27 cellular contexts compared by ENCODE assay signal in genomic region chr18:49151482-49151881, GRCh38.
"Had no signal": no experiment of that assay in that cellular context is flagged by ENCODE, and none has a peak within 500 bp of the region (broad histone marks: within the 10 kb centered on the region; RNA-seq: fewer than 3 reads in every experiment).

No MANE protein-coding gene starts in this region.

- H3K4me1 ChIP-seq: adrenal gland, body of pancreas, colonic mucosa, heart right ventricle, prostate gland, testis, transverse colon had no signal

- H3K27me3 ChIP-seq: adrenal gland, body of pancreas, colonic mucosa, heart right ventricle, ovary, testis, transverse colon had no signal

- H3K36me3 ChIP-seq: adrenal gland, colonic mucosa, ovary, prostate gland, WERI-Rb-1 had no signal

- DNase-seq: activated CD4-positive, alpha-beta T cell treated with anti-CD3 and anti-CD28 coated beads for 48 hours; activated CD4-positive, alpha-beta T cell treated with anti-CD3 and anti-CD28 coated beads, Interleukin-2, amount 50 U/mL, for 48 hours; activated CD8-positive, alpha-beta memory T cell treated with anti-CD3 and anti-CD28 coated beads for 24 hours; activated effector memory CD4-positive, alpha-beta T cell treated with Interleukin-2 at 50 U/mL for 16 hours; activated naive CD4-positive, alpha-beta T cell treated with Interleukin-2 at 50 U/mL for 16 hours; adrenal gland; aorta; body of pancreas; colonic mucosa; effector memory CD4-positive, alpha-beta T cell; foreskin melanocyte; heart right ventricle; islet precursor cell; left cardiac atrium; mammary epithelial cell; naive B cell; ovary; retina; stimulated activated CD4-positive, alpha-beta T cell treated with anti-CD3 and anti-CD28 coated beads, Interleukin-12 subunit alpha, Interleukin-12 subunit beta, amount 100 ng/mL, for 4 hours; stimulated activated CD4-positive, alpha-beta T cell treated with anti-CD3 and anti-CD28 coated beads, Interleukin-4, amount 100 ng/mL, for 1 hour; stimulated activated naive CD8-positive, alpha-beta T cell treated with anti-CD3 and anti-CD28 coated beads, Interleukin-15, Interleukin-2, amounts not matched to agents 100 U/mL and 50 U/mL, for 24 hours; T1000; testis; transverse colon; WERI-Rb-1 had no signal

- H3K9me3 ChIP-seq: adrenal gland, body of pancreas, colonic mucosa, ovary, prostate gland, testis had no signal

- H3K4me3 ChIP-seq: adrenal gland, body of pancreas, colonic mucosa, heart right ventricle, ovary, prostate gland, skin epidermis, testis, transverse colon had no signal
